In genomic region chr2:39762448-39762847, GRCh38 we compare ENCODE assay signal across 2 cellular contexts.
TF ChIP-seq lines count a peak whose summit lies in the region.

No MANE protein-coding gene starts in this region.

TF ChIP-seq in HEK293, 187 proteins besides CTCF, POLR2A, EP300 and RAD21 (continued from another document):
- TF ChIP-seq ZNF580 (tag by site-specific recombination; IDR thresholded peaks at IDR 0.05), result 0 out of 2 replicates have a peak, but pooled peaks have one; percentile 14
TF ChIP-seq in HEK293: peak in this region for 2.

TF ChIP-seq in K562, 482 proteins besides CTCF, POLR2A, EP300 and RAD21 (continued from another document):
- TF ChIP-seq ZBTB40 (IDR thresholded peaks at IDR 0.05) (peak; percentile 82), ZBTB40 (CRISPR knock-in tag; IDR thresholded peaks at IDR 0.05) (peak; percentile 41; the same call in 1 of the 2 replicates)
